In the genomic region with DNA sequence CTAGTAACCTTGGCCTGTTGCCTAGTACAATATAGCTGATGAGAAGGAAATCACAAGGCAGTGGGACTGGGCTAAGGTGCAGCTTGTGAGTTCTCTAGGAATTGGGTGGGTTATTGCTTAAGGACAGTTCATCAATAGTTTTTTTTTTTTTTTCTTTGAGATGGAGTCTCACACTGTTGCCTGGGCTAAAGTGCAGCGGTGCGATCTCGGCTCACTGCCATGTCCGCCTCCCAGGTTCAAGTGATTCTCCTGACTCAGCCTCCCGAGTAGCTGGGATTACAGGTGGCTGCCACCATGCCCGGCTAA, we compare ENCODE assay signal across 17 cellular contexts. TPM values are rescaled to one million over a fixed set of nuclear protein-coding genes. Genes with fewer than 3 reads are reported as not detected.
DNase-seq lines count a peak whose midpoint lies in the region; ATAC-seq, FAIRE-seq and TF ChIP-seq lines count a peak whose summit lies in the region.
"Had no signal": no experiment of that assay in that cellular context is flagged by ENCODE, and none has a peak within 500 bp of the region (broad histone marks: within the 10 kb centered on the region; RNA-seq: fewer than 3 reads in every experiment).

No MANE protein-coding gene starts in this region.

- no peak overlapping the region for H3K4me3 Mint-ChIP-seq in HFFc6
- H3K4me3 Mint-ChIP-seq: CD4-positive, alpha-beta T cell had no signal

- ATAC-seq in HG03159 (IDR thresholded peaks at IDR 0.05; ENCODE audit: unreplicated experiment) (no peak), GM19324 (IDR thresholded peaks at IDR 0.05; ENCODE audit: low FRiP score, unreplicated experiment) (no peak)
- ATAC-seq: HCT116 had no signal

- FAIRE-seq in small intestine (lab: Jason Lieb, UNC) = no peak
- FAIRE-seq: H54 had no signal

- H3K36me3 ChIP-seq in HEK293 (ENCODE audit: control insufficient read depth in 2 of 2, insufficient read depth in 1 of 2, low read length in 2 of 2) (no peaks in the 10 kb centered on the region), small intestine (ENCODE audit: control insufficient read depth in 2 of 2, insufficient read depth in 2 of 2, low read length in 2 of 2) (no peaks in the 10 kb centered on the region)
- H3K36me3 ChIP-seq: BLaER1 treated with 17β-estradiol and CSF1 and Interleukin-3, amounts not matched to agents 10 nM and 100 nM had no signal

- H3K27ac ChIP-seq in HEK293 (ENCODE audit: extremely low read depth, low read depth, low read length) (peak overlapping the region; percentile 35; the same call in 1 of the 2 replicates), RWPE1 (peak overlapping the region; percentile 51; the same call in 1 of the 2 replicates), epithelial cell of prostate (peak overlapping the region; percentile 83), small intestine (ENCODE audit: low read depth in 1 of 2, low read length in 1 of 2) (no peak overlapping the region)
- H3K27ac ChIP-seq: BLaER1 treated with 17β-estradiol and CSF1 and Interleukin-3, amounts not matched to agents 10 nM and 100 nM; GM23248 had no signal

- H3K4me1 ChIP-seq in HEK293 (ENCODE audit: control insufficient read depth, insufficient read depth, low read length) = peaks cover 5% of the 10 kb centered on the region; the same call in 1 of the 2 replicates
- H3K4me1 ChIP-seq in small intestine (ENCODE audit: control insufficient read depth in 2 of 2, insufficient read depth in 1 of 2, low read depth in 1 of 2, low read length in 1 of 2) = peaks cover 0 to 1% of the 10 kb centered on the region in 2 donors

- H3K27me3 ChIP-seq in small intestine (ENCODE audit: control insufficient read depth in 2 of 2, insufficient read depth in 2 of 2, low read length in 2 of 2) = no peaks in the 10 kb centered on the region
- H3K27me3 ChIP-seq: BLaER1 treated with 17β-estradiol and CSF1 and Interleukin-3, amounts not matched to agents 10 nM and 100 nM had no signal

- TF ChIP-seq CTCF in HEK293 (tag by site-specific recombination; IDR thresholded peaks at IDR 0.05) = no peak
- no peak for TF ChIP-seq CTCF in RWPE1 (conservative IDR thresholded peaks at IDR 0.05; ENCODE audit: low read depth)
- no peak for TF ChIP-seq CTCF in HFFc6 (IDR thresholded peaks at IDR 0.05)

- peaks cover 18% of the 10 kb centered on the region for H3K4me1 Mint-ChIP-seq in HFFc6 (ENCODE audit: low read depth)

- peaks cover 15% of the 10 kb centered on the region for H3K27me3 Mint-ChIP-seq in HFFc6 (ENCODE audit: insufficient read depth)
- H3K27me3 Mint-ChIP-seq: CD4-positive, alpha-beta T cell had no signal

- H3K4me3 ChIP-seq in HEK293 (ENCODE audit: low read depth, low read length) (no peak overlapping the region), small intestine (ENCODE audit: low read depth in 1 of 2, low read length in 2 of 2) (no peak overlapping the region)
- H3K4me3 ChIP-seq: BLaER1 treated with 17β-estradiol and CSF1 and Interleukin-3, amounts not matched to agents 10 nM and 100 nM; GM23248 had no signal

- DNase-seq in RWPE1 (ENCODE audit: low spot score) = no peak
- no peak for DNase-seq in epithelial cell of prostate (ENCODE audit: low read depth, low spot score)
- peak; percentile 55 for DNase-seq in small intestine
- DNase-seq in HFFc6 = no peak
- no peak for DNase-seq in cerebellar nuclear complex (lab: John Stamatoyannopoulos, UW)
- DNase-seq: ACHN; Calu3; CD4-positive, alpha-beta T cell; GM23248 had no signal

- 49 to 77% (median 49%) methylated on average over 6 of the region's 6 CpGs for WGBS in small intestine, 3 donors

- no peaks in the 10 kb centered on the region for H3K9me3 Mint-ChIP-seq in HFFc6
- H3K9me3 Mint-ChIP-seq: CD4-positive, alpha-beta T cell had no signal

- no peaks in the 10 kb centered on the region for H3K9me3 ChIP-seq in HEK293 (ENCODE audit: control insufficient read depth, insufficient read depth, low read depth, low read length)
- H3K9me3 ChIP-seq in small intestine (ENCODE audit: control insufficient read depth, low read depth) = no peaks in the 10 kb centered on the region

- peaks cover 3% of the 10 kb centered on the region; the same call in 1 of the 2 replicates for H3K36me3 Mint-ChIP-seq in HFFc6 (ENCODE audit: low read depth)

- CTCF ChIA-PET in HEK293 (lab: Yijun Ruan, JAX) (interaction anchor here (0.5 to 1.6 kb wide), 3 partner anchors 10 to 86 kb away, joined by 3 to 4 read pairs (median 4); no protein-coding TSS in a partner anchor), RWPE1 (lab: Yijun Ruan, JAX) (interaction anchor here (0.6 kb wide), 1 partner anchor 358 kb away, joined by 3 read pairs; no protein-coding TSS in a partner anchor)

- H3K27ac Mint-ChIP-seq in HFFc6 = no peak overlapping the region
- H3K27ac Mint-ChIP-seq: CD4-positive, alpha-beta T cell had no signal

- POLR2A ChIA-PET in HEK293 (lab: Yijun Ruan, JAX) = interaction anchor here (0.6 to 2.0 kb wide), 4 partner anchors 16 to 249 kb away, joined by 3 to 8 read pairs (median 4); no protein-coding TSS in a partner anchor
- POLR2A ChIA-PET in RWPE1 (lab: Yijun Ruan, JAX; ENCODE audit: low non-redundant PET) = no interaction called here

TF ChIP-seq in HEK293, 187 proteins besides CTCF, POLR2A, EP300 and RAD21 (continues in another document):
- TF ChIP-seq, protein P1, sequence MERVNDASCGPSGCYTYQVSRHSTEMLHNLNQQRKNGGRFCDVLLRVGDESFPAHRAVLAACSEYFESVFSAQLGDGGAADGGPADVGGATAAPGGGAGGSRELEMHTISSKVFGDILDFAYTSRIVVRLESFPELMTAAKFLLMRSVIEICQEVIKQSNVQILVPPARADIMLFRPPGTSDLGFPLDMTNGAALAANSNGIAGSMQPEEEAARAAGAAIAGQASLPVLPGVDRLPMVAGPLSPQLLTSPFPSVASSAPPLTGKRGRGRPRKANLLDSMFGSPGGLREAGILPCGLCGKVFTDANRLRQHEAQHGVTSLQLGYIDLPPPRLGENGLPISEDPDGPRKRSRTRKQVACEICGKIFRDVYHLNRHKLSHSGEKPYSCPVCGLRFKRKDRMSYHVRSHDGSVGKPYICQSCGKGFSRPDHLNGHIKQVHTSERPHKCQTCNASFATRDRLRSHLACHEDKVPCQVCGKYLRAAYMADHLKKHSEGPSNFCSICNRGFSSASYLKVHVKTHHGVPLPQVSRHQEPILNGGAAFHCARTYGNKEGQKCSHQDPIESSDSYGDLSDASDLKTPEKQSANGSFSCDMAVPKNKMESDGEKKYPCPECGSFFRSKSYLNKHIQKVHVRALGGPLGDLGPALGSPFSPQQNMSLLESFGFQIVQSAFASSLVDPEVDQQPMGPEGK (tag by site-specific recombination; IDR thresholded peaks at IDR 0.05) = no peak
- TF ChIP-seq ZNF701 (tag by site-specific recombination; IDR thresholded peaks at IDR 0.05) = no peak
- no peak for TF ChIP-seq SCRT1 (tag by site-specific recombination; IDR thresholded peaks at IDR 0.05; ENCODE audit: borderline replicate concordance)
- TF ChIP-seq KLF7 (tag by site-specific recombination; IDR thresholded peaks at IDR 0.05; ENCODE audit: borderline replicate concordance) = no peak
- no peak for TF ChIP-seq ZEB2 (tag by site-specific recombination; IDR thresholded peaks at IDR 0.05)
- TF ChIP-seq RBAK (tag by site-specific recombination; IDR thresholded peaks at IDR 0.05) = no peak
- no peak for TF ChIP-seq TRIM28 (IDR thresholded peaks at IDR 0.05; ENCODE audit: borderline replicate concordance, low read length)
- TF ChIP-seq, protein P2, sequence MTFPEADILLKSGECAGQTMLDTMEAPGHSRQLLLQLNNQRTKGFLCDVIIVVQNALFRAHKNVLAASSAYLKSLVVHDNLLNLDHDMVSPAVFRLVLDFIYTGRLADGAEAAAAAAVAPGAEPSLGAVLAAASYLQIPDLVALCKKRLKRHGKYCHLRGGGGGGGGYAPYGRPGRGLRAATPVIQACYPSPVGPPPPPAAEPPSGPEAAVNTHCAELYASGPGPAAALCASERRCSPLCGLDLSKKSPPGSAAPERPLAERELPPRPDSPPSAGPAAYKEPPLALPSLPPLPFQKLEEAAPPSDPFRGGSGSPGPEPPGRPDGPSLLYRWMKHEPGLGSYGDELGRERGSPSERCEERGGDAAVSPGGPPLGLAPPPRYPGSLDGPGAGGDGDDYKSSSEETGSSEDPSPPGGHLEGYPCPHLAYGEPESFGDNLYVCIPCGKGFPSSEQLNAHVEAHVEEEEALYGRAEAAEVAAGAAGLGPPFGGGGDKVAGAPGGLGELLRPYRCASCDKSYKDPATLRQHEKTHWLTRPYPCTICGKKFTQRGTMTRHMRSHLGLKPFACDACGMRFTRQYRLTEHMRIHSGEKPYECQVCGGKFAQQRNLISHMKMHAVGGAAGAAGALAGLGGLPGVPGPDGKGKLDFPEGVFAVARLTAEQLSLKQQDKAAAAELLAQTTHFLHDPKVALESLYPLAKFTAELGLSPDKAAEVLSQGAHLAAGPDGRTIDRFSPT (tag by site-specific recombination; IDR thresholded peaks at IDR 0.05) = no peak
- TF ChIP-seq FEZF1 (tag by site-specific recombination; IDR thresholded peaks at IDR 0.05) = no peak
- TF ChIP-seq ZNF777 (tag by site-specific recombination; IDR thresholded peaks at IDR 0.05; ENCODE audit: borderline replicate concordance) = no peak
- TF ChIP-seq ZNF311 (tag by site-specific recombination; IDR thresholded peaks at IDR 0.05; ENCODE audit: borderline replicate concordance) = no peak
- no peak for TF ChIP-seq ZBTB7A (tag by site-specific recombination; IDR thresholded peaks at IDR 0.05; ENCODE audit: low read depth)
- TF ChIP-seq ZNF621 (tag by site-specific recombination; IDR thresholded peaks at IDR 0.05) = no peak
- no peak for TF ChIP-seq ZNF501 (tag by site-specific recombination; IDR thresholded peaks at IDR 0.05)
- no peak for TF ChIP-seq ZBTB17 (tag by site-specific recombination; IDR thresholded peaks at IDR 0.05)

RNA-seq across cellular contexts. Expression of a gene that starts 11.5 kb away (rescaled TPM):
- 1 to 10 TPM in 1 of 3 donors, under 1 TPM in 2; 0.22 to 2.5 (median 0.81) TPM for polyA plus RNA-seq in small intestine
- total RNA-seq in HFFc6 (2021; fragmentation: NEBNext Ultra II Directional; extraction: Animal tissue kit (Norgen Biotek cat#: 25700)) = under 1 TPM in 3 of 6 experiments, not detected in 3; 0.09 to 0.10 (median 0.10) TPM
- total RNA-seq: A172 had no signal

RNA-seq across cellular contexts. Expression of a gene that starts 16.4 kb away (rescaled TPM):
- 100 to 1,000 TPM; 203 to 333 (median 307) TPM for polyA plus RNA-seq in small intestine
- total RNA-seq in HFFc6 (2021; fragmentation: NEBNext Ultra II Directional; extraction: Animal tissue kit (Norgen Biotek cat#: 25700)) = 100 to 1,000 TPM; 115 to 144 (median 125) TPM

RNA-seq across cellular contexts. Expression of a gene that starts 47.6 kb away (rescaled TPM):
- polyA plus RNA-seq in small intestine = 1 to 10 TPM in 1 of 3 donors, under 1 TPM in 2; 0.37 to 2.7 (median 0.81) TPM
- under 1 TPM in 4 of 6 experiments, not detected in 2; 0.17 to 0.47 (median 0.30) TPM for total RNA-seq in HFFc6 (2021; fragmentation: NEBNext Ultra II Directional; extraction: Animal tissue kit (Norgen Biotek cat#: 25700))
- total RNA-seq: A172 had no signal

RNA-seq across cellular contexts. Expression of a gene that starts 55.0 kb away (rescaled TPM):
- under 1 TPM in 1 of 3 donors, not detected in 2; 0.01 TPM for polyA plus RNA-seq in small intestine
- total RNA-seq in HFFc6 (2021; fragmentation: NEBNext Ultra II Directional; extraction: Animal tissue kit (Norgen Biotek cat#: 25700)) = not detected
- total RNA-seq: A172; Calu3; CD4-positive, alpha-beta T cell; Daoy; GM23248 had no signal
- polyA plus RNA-seq: GM23248 had no signal

Comparison
In these comparisons a context has a peak if more than half of its experiments do, and no peak if none do; other contexts are left out.
1. H3K27ac ChIP-seq: peak in HEK293 (single experiment), RWPE1 (single experiment) and epithelial cell of prostate (single experiment); none in small intestine (0 of 2).